ENCODE assay signal across 10 cellular contexts in genomic region chr3:4772171-4772804, GRCh38.
DNase-seq lines count a peak whose midpoint lies in the region; ATAC-seq, FAIRE-seq and TF ChIP-seq lines count a peak whose summit lies in the region.
"Had no signal": no experiment of that assay in that cellular context is flagged by ENCODE, and none has a peak within 500 bp of the region (broad histone marks: within the 10 kb centered on the region; RNA-seq: fewer than 3 reads in every experiment).

No MANE protein-coding gene starts in this region.

- no peak overlapping the region for H3K23ac ChIP-seq in H9 (ENCODE audit: insufficient read length, low read depth, low read length)

- H4K91ac ChIP-seq in H9 (ENCODE audit: insufficient read length, low read depth, low read length), result no peak overlapping the region

- FAIRE-seq in GM12878 (lab: Jason Lieb, UNC), result no peak

- H3K23me2 ChIP-seq in H9 (ENCODE audit: insufficient read length, low read depth, low read length, poor library complexity, severe bottlenecking), result no peaks in the 10 kb centered on the region

- H3K9me3 ChIP-seq in H9 (ENCODE audit: control insufficient read depth, low read depth, low read length) (no peaks in the 10 kb centered on the region), GM12878 (replicated peaks; ENCODE audit: control insufficient read depth, insufficient read depth, low read length) (no peaks in the 10 kb centered on the region)

- ATAC-seq in GM12878 (no peak), HG02884 (IDR thresholded peaks at IDR 0.05; ENCODE audit: unreplicated experiment) (no peak)
- no peak for ATAC-seq in stimulated activated effector memory CD8-positive, alpha-beta T cell treated with anti-CD3 and anti-CD28 coated beads, Interleukin-12 subunit alpha, Interleukin-12 subunit beta, amount 100 ng/mL, for 72 hours
- ATAC-seq: activated CD4-positive, CD25-positive, alpha-beta regulatory T cell treated with anti-CD3 and anti-CD28 coated beads, Interleukin-2, amount 50 U/mL, for 24 hours had no signal

- H3K27me3 Mint-ChIP-seq in H9 (ENCODE audit: low read depth), result no peaks in the 10 kb centered on the region
- H3K27me3 Mint-ChIP-seq in CD14-positive monocyte (ENCODE audit: low read depth in 3 of 3), result peaks cover 0 to 1% (median 0%) of the 10 kb centered on the region in 3 donors

- peaks cover 4 to 30% of the 10 kb centered on the region in 2 experiments for H3K36me3 ChIP-seq in GM12878 (ENCODE audit: control insufficient read depth in 2 of 2, insufficient read depth in 2 of 2, low read length in 1 of 2)

- no peak overlapping the region for H3K56ac ChIP-seq in H9 (ENCODE audit: insufficient read length, low read depth, low read length)

- no peaks in the 10 kb centered on the region for H3K79me1 ChIP-seq in H9 (ENCODE audit: insufficient read depth, low read depth, low read length, poor library complexity, severe bottlenecking)

- RAD21 ChIA-PET in GM12878 (lab: Charles Lee; ENCODE audit: unreplicated experiment), result interaction anchor here (0.6 to 12.2 kb wide), 5 partner anchors 15 to 204 kb away, joined by 3 to 377 read pairs (median 4); no protein-coding TSS in a partner anchor

- SMC1A ChIA-PET in GM12878 (lab: Charles Lee; ENCODE audit: uncharacterized antibody, unreplicated experiment), result interaction anchor here (0.7 to 19.5 kb wide), 3 partner anchors 15 to 51 kb away, joined by 3 to 618 read pairs (median 4); no protein-coding TSS in a partner anchor

- TF ChIP-seq EP300 in GM12878 (IDR thresholded peaks at IDR 0.05; ENCODE audit: borderline replicate concordance in 1 of 2, control insufficient read depth in 1 of 2, low read depth in 2 of 2, low read length in 2 of 2), result no peak

- no peak overlapping the region for H2BK120ac ChIP-seq in H9 (ENCODE audit: low read depth, low read length, poor library complexity, severe bottlenecking)

- CTCF ChIA-PET in GM12878 (lab: Yijun Ruan, JAX), result interaction anchor here (0.8 to 1.5 kb wide), 5 partner anchors 12 to 60 kb away, joined by 3 to 6 read pairs (median 3); no protein-coding TSS in a partner anchor

- H3K27ac Mint-ChIP-seq in H9, result peak overlapping the region in 2 of 3 experiments; percentile 40 to 79; a peak in 2 of 7 replicates
- H3K27ac Mint-ChIP-seq in stimulated activated effector memory CD8-positive, alpha-beta T cell treated with anti-CD3 and anti-CD28 coated beads, Interleukin-12 subunit alpha, Interleukin-12 subunit beta, amount 100 ng/mL, for 72 hours, result peak overlapping the region; percentile 57
- H3K27ac Mint-ChIP-seq in CD14-positive monocyte, result peak overlapping the region in 1 of 7 donors; percentile 52

- TF ChIP-seq CTCF in H9 (conservative IDR thresholded peaks at IDR 0.05) (no peak), GM12878 (IDR thresholded peaks at IDR 0.05 in 2 of 3, conservative IDR thresholded peaks at IDR 0.05 in 1 of 3; ENCODE audit: control insufficient read depth in 2 of 3, extremely low read depth in 1 of 3, insufficient read depth in 1 of 3, low read depth in 3 of 3, low read length in 3 of 3) (no peak), CD14-positive monocyte (IDR thresholded peaks at IDR 0.05) (no peak)

- POLR2A ChIA-PET in GM12878 (lab: Charles Lee), result interaction anchor here (1.5 to 18.6 kb wide), 2 partner anchors 8 to 19 kb away, joined by 4 to 414 read pairs; no protein-coding TSS in a partner anchor

- H3K14ac ChIP-seq in H9 (ENCODE audit: insufficient read depth, low read length), result no peak overlapping the region

- no peak overlapping the region for H2BK5ac ChIP-seq in H9 (ENCODE audit: insufficient read length, low read length)

- H2AFZ ChIP-seq in H9 (ENCODE audit: low read length) (no peak overlapping the region), GM12878 (ENCODE audit: control insufficient read depth, low read depth, low read length) (no peak overlapping the region)

- H3K9me3 Mint-ChIP-seq in H9 (no peaks in the 10 kb centered on the region), CD14-positive monocyte (peaks cover 0 to 2% (median 0%) of the 10 kb centered on the region in 7 donors)
- H3K9me3 Mint-ChIP-seq in stimulated activated effector memory CD8-positive, alpha-beta T cell treated with anti-CD3 and anti-CD28 coated beads, Interleukin-12 subunit alpha, Interleukin-12 subunit beta, amount 100 ng/mL, for 72 hours, result no peaks in the 10 kb centered on the region

- H4K8ac ChIP-seq in H9 (replicated peaks; ENCODE audit: insufficient read length, low read depth, low read length), result no peak overlapping the region

- no peak overlapping the region for H2BK15ac ChIP-seq in H9 (ENCODE audit: low read depth, low read length)

- no peak overlapping the region for H3K4me2 ChIP-seq in H9 (ENCODE audit: insufficient read depth, insufficient read length, low read length)
- H3K4me2 ChIP-seq in GM12878 (ENCODE audit: control insufficient read depth, insufficient read depth), result no peak overlapping the region

- DNase-seq in H9 (no peak), GM12878 (ENCODE audit: low read depth, low spot score) (no peak), iris pigment epithelial cell (ENCODE audit: low read depth) (peak; percentile 67), HK-2 (ENCODE audit: unreplicated experiment) (no peak), CD14-positive monocyte (ENCODE audit: low spot score) (no peak)
- DNase-seq in stimulated activated effector memory CD8-positive, alpha-beta T cell treated with anti-CD3 and anti-CD28 coated beads, Interleukin-12 subunit alpha, Interleukin-12 subunit beta, amount 100 ng/mL, for 72 hours (ENCODE audit: low spot score in 2 of 2), result no peak
- no peak for DNase-seq in activated effector memory CD4-positive, alpha-beta T cell treated with anti-CD3 and anti-CD28 coated beads, Interleukin-2, amount 50 U/mL, for 16 hours
- DNase-seq: NCI-H2107 had no signal

- in situ Hi-C loops in GM12878 (cut with MboI), result no loop called here

- no peak overlapping the region for H4K5ac ChIP-seq in H9 (ENCODE audit: insufficient read length, low read depth, low read length)

- H3K4me1 Mint-ChIP-seq in H9 (no peaks in the 10 kb centered on the region), CD14-positive monocyte (peaks cover 10% of the 10 kb centered on the region)
- H3K4me1 Mint-ChIP-seq in stimulated activated effector memory CD8-positive, alpha-beta T cell treated with anti-CD3 and anti-CD28 coated beads, Interleukin-12 subunit alpha, Interleukin-12 subunit beta, amount 100 ng/mL, for 72 hours, result peaks cover 40% of the 10 kb centered on the region

- no peak overlapping the region for H3K27ac ChIP-seq in H9 (ENCODE audit: insufficient read length, low read depth, low read length)
- no peak overlapping the region for H3K27ac ChIP-seq in GM12878 (ENCODE audit: control insufficient read depth, insufficient read depth)

- H2BK20ac ChIP-seq in H9 (ENCODE audit: low read depth, low read length, poor library complexity, severe bottlenecking), result no peak overlapping the region

- no TSS peak for BruUV-seq in GM12878 (replicated peaks; lab: Mats Ljungman, UMichigan)

- no peak overlapping the region for H3K4ac ChIP-seq in H9 (ENCODE audit: low read depth, low read length)

- no peaks in the 10 kb centered on the region for H3K4me1 ChIP-seq in H9 (ENCODE audit: insufficient read depth, low read length)
- peaks cover 22% of the 10 kb centered on the region for H3K4me1 ChIP-seq in GM12878 (ENCODE audit: control insufficient read depth, insufficient read depth, low read length)

- no peak overlapping the region for H3K18ac ChIP-seq in H9 (ENCODE audit: insufficient read length, low read depth, low read length)

- no peaks in the 10 kb centered on the region for H3K79me2 ChIP-seq in H9 (ENCODE audit: insufficient read depth, low read length)
- no peaks in the 10 kb centered on the region for H3K79me2 ChIP-seq in GM12878 (ENCODE audit: control insufficient read depth, insufficient read depth, low read length)

- no peaks in the 10 kb centered on the region for H3K27me3 ChIP-seq in H9 (ENCODE audit: insufficient read depth, low read length)
- no peaks in the 10 kb centered on the region for H3K27me3 ChIP-seq in GM12878 (replicated peaks in 1 of 2; ENCODE audit: control insufficient read depth in 2 of 2, insufficient read depth in 2 of 2, low read length in 1 of 2)

- H3K9ac ChIP-seq in H9 (ENCODE audit: extremely low read depth, insufficient read length, low read length), result no peak overlapping the region
- H3K9ac ChIP-seq in GM12878 (ENCODE audit: control insufficient read depth, insufficient read depth, low read length), result no peak overlapping the region

- H3K4me3 Mint-ChIP-seq in H9 (no peak overlapping the region), CD14-positive monocyte (no peak overlapping the region)
- no peak overlapping the region for H3K4me3 Mint-ChIP-seq in stimulated activated effector memory CD8-positive, alpha-beta T cell treated with anti-CD3 and anti-CD28 coated beads, Interleukin-12 subunit alpha, Interleukin-12 subunit beta, amount 100 ng/mL, for 72 hours

- intact Hi-C loops in GM12878 (cut with micrococcal nuclease; ENCODE audit: unreplicated experiment), result no loop called here
- intact Hi-C loops in CD14-positive monocyte (cut with micrococcal nuclease), result loop anchor here in 1 of 2 donors (5.0 kb wide), 1 partner anchor 75 kb away; no protein-coding TSS in a partner anchor

- TF ChIP-seq RAD21 in GM12878 (IDR thresholded peaks at IDR 0.05; ENCODE audit: insufficient read depth, low read depth, low read length), result no peak

- H3K36me3 Mint-ChIP-seq in H9 (ENCODE audit: insufficient read depth in 1 of 3, low read depth in 3 of 3), result no peaks in the 10 kb centered on the region
- H3K36me3 Mint-ChIP-seq in stimulated activated effector memory CD8-positive, alpha-beta T cell treated with anti-CD3 and anti-CD28 coated beads, Interleukin-12 subunit alpha, Interleukin-12 subunit beta, amount 100 ng/mL, for 72 hours, result peaks cover 43% of the 10 kb centered on the region
- peaks cover 70 to 85% of the 10 kb centered on the region in 2 donors for H3K36me3 Mint-ChIP-seq in CD14-positive monocyte

- no peak overlapping the region for H2BK12ac ChIP-seq in H9 (ENCODE audit: insufficient read length, low read depth, low read length)

- no peak overlapping the region for H3T11ph ChIP-seq in H9 (ENCODE audit: low read length)

- no CpG with 5 or more reads among the region's 4 CpGs for WGBS in H9 (ENCODE audit: extremely low coverage, insufficient read length, low lambda C conversion rate)
- WGBS in GM12878 (ENCODE audit: insufficient coverage, insufficient replicate concordance, low lambda C conversion rate, missing lambda C conversion rate), result 92% methylated on average over 4 of the region's 4 CpGs

- no peak overlapping the region for H3K4me3 ChIP-seq in GM12878

- no peaks in the 10 kb centered on the region for H4K20me1 ChIP-seq in H9 (ENCODE audit: control insufficient read depth, insufficient read depth, insufficient read length)
- no peaks in the 10 kb centered on the region for H4K20me1 ChIP-seq in GM12878 (ENCODE audit: control insufficient read depth, insufficient read depth)

- H2AK5ac ChIP-seq in H9 (ENCODE audit: insufficient read length, low read length), result no peak overlapping the region

- TF ChIP-seq POLR2A in GM12878 (IDR thresholded peaks at IDR 0.05; ENCODE audit: low read depth, low read length), result no peak
